In genomic region chr19:35556846-35557538, GRCh38 we compare ENCODE assay signal across 13 cellular contexts. TPM values are rescaled to one million over a fixed set of nuclear protein-coding genes. Genes with fewer than 3 reads are reported as not detected.
DNase-seq lines count a peak whose midpoint lies in the region; ATAC-seq and TF ChIP-seq lines count a peak whose summit lies in the region.
"Had no signal": no experiment of that assay in that cellular context is flagged by ENCODE, and none has a peak within 500 bp of the region (broad histone marks: within the 10 kb centered on the region; RNA-seq: fewer than 3 reads in every experiment).

No MANE protein-coding gene starts in this region.

- DNase-seq in CD14-positive monocyte (ENCODE audit: low spot score) = no peak
- DNase-seq in H7 = no peak
- DNase-seq in ecto neural progenitor cell (ENCODE audit: low spot score) = peak; percentile 45
- DNase-seq in D341Med (ENCODE audit: low spot score) = no peak
- DNase-seq in NOMO-1 treated with DMSO at 0.1 percent for 48 hours (lab: John Stamatoyannopoulos, UW; ENCODE audit: unreplicated experiment) = no peak
- DNase-seq: Karpas-422, PC-9 had no signal

- ATAC-seq in HG02840 (IDR thresholded peaks at IDR 0.05; ENCODE audit: low FRiP score, unreplicated experiment) = no peak

- H3K27me3 Mint-ChIP-seq in CD14-positive monocyte (ENCODE audit: low read depth in 3 of 3) = peaks cover 36 to 44% (median 37%) of the 10 kb centered on the region in 3 donors
- peaks cover 71% of the 10 kb centered on the region for H3K27me3 Mint-ChIP-seq in nephron (ENCODE audit: low read depth)

- no peaks in the 10 kb centered on the region for H3K36me3 ChIP-seq in H7 (replicated peaks; ENCODE audit: control insufficient read depth, insufficient read depth, low read length)
- H3K36me3 ChIP-seq: heart right ventricle had no signal

- intact Hi-C loops in CD14-positive monocyte (cut with micrococcal nuclease) = no loop called here

- peaks cover 29% of the 10 kb centered on the region for H3K27me3 ChIP-seq in H7 (ENCODE audit: control insufficient read depth, insufficient read depth, low read length)
- H3K27me3 ChIP-seq: body of pancreas had no signal

- H3K4me1 Mint-ChIP-seq in CD14-positive monocyte (peaks cover 10% of the 10 kb centered on the region), nephron (peaks cover 5% of the 10 kb centered on the region)

- no peaks in the 10 kb centered on the region for H3K36me3 Mint-ChIP-seq in CD14-positive monocyte
- H3K36me3 Mint-ChIP-seq in nephron (ENCODE audit: low read depth) = no peaks in the 10 kb centered on the region

- H3K27ac Mint-ChIP-seq in CD14-positive monocyte (no peak overlapping the region), nephron (no peak overlapping the region)

- H3K4me3 ChIP-seq in H7 (ENCODE audit: insufficient read depth, low read depth, low read length) = peak overlapping the region; percentile 60; the same call in 1 of the 2 replicates
- H3K4me3 ChIP-seq: body of pancreas, lung, PC-9 had no signal

- peak overlapping the region; percentile 44 to 78 for H3K4me3 Mint-ChIP-seq in CD14-positive monocyte
- peak overlapping the region; percentile 54 to 84 (median 79) for H3K4me3 Mint-ChIP-seq in nephron

- TF ChIP-seq CTCF in CD14-positive monocyte (IDR thresholded peaks at IDR 0.05) (no peak), nephron (IDR thresholded peaks at IDR 0.05; ENCODE audit: unreplicated experiment in 3 of 3) (no peak)

- peaks cover 0 to 13% (median 2%) of the 10 kb centered on the region in 7 donors for H3K9me3 Mint-ChIP-seq in CD14-positive monocyte
- H3K9me3 Mint-ChIP-seq in nephron = no peaks in the 10 kb centered on the region

RNA-seq across cellular contexts. Expression of gene ATP4A, which starts 6.5 kb away (rescaled TPM):
- polyA plus RNA-seq in CD14-positive monocyte = not detected
- total RNA-seq in H7 (2014; rRNA removed; shearing (Covaris generic)) = 0.21 TPM in 1 of 2 replicates, not detected in the other
- total RNA-seq: heart right ventricle; lung; PC-9; T-helper 2 cell treated with Interferon-gamma antibody and Interleukin-4, amounts not matched to agents 100 ng/mL and 5 ng/mL, for 36 hours had no signal
- polyA plus RNA-seq: heart right ventricle had no signal

RNA-seq across cellular contexts. Expression of gene TMEM147, which starts 11.6 kb away (rescaled TPM):
- 100 to 1,000 TPM; 165 TPM for polyA plus RNA-seq in CD14-positive monocyte
- total RNA-seq in H7 (2014; rRNA removed; shearing (Covaris generic)) = 208 and 225 TPM in 2 replicates

RNA-seq across cellular contexts. Expression of gene GAPDHS, which starts 23.7 kb away (rescaled TPM):
- not detected for polyA plus RNA-seq in CD14-positive monocyte
- total RNA-seq in H7 (2014; rRNA removed; shearing (Covaris generic)) = 0.07 TPM in 1 of 2 replicates, not detected in the other
- total RNA-seq: body of pancreas; heart right ventricle; lung; PC-9; T-helper 2 cell treated with Interferon-gamma antibody and Interleukin-4, amounts not matched to agents 100 ng/mL and 5 ng/mL, for 36 hours had no signal
- polyA plus RNA-seq: heart right ventricle, lung had no signal

RNA-seq across cellular contexts. Expression of gene SBSN, which starts 28.9 kb away (rescaled TPM):
- not detected for polyA plus RNA-seq in CD14-positive monocyte
- total RNA-seq in H7 (2014; rRNA removed; shearing (Covaris generic)) = not detected in 2 replicates
- total RNA-seq: body of pancreas; heart right ventricle; T-helper 2 cell treated with Interferon-gamma antibody and Interleukin-4, amounts not matched to agents 100 ng/mL and 5 ng/mL, for 36 hours had no signal

RNA-seq across cellular contexts. Expression of gene PMIS2, which starts 29.0 kb away (rescaled TPM):
- polyA plus RNA-seq in CD14-positive monocyte = not detected
- not detected in 2 replicates for total RNA-seq in H7 (2014; rRNA removed; shearing (Covaris generic))
- total RNA-seq: body of pancreas; heart right ventricle; lung; PC-9; T-helper 2 cell treated with Interferon-gamma antibody and Interleukin-4, amounts not matched to agents 100 ng/mL and 5 ng/mL, for 36 hours had no signal
- polyA plus RNA-seq: heart right ventricle, lung had no signal
